18 cellular contexts compared by ENCODE assay signal in genomic region chr18:44840053-44840826, GRCh38.
A peak's percentile ranks its signal among the peaks of the same experiment; 100 is the strongest.
DNase-seq lines count a peak whose midpoint lies in the region; ATAC-seq and TF ChIP-seq lines count a peak whose summit lies in the region.
"Had no signal": no experiment of that assay in that cellular context is flagged by ENCODE, and none has a peak within 500 bp of the region (broad histone marks: within the 10 kb centered on the region; RNA-seq: fewer than 3 reads in every experiment).

No MANE protein-coding gene starts in this region.

- ATAC-seq in memory B cell (ENCODE audit: low read depth) (no peak), left lobe of liver (no peak)
- ATAC-seq: HepG2 had no signal

- H3K9me2 ChIP-seq in OCI-LY1 (ENCODE audit: low read depth, low read length): no peaks in the 10 kb centered on the region

- no peak overlapping the region for H3K4me3 Mint-ChIP-seq in memory B cell

- peak overlapping the region; percentile 42 for H3K27ac Mint-ChIP-seq in memory B cell

- no peak overlapping the region for H3K9ac ChIP-seq in OCI-LY1 (ENCODE audit: low read length)

- no peak overlapping the region for H3K4me3 ChIP-seq in HEK293 (ENCODE audit: low read depth, low read length)
- H3K4me3 ChIP-seq in OCI-LY1 (ENCODE audit: low read depth, low read length, poor library complexity, severe bottlenecking): no peak overlapping the region
- H3K4me3 ChIP-seq: SJCRH30 had no signal

- peaks cover 13% of the 10 kb centered on the region for H3K36me3 Mint-ChIP-seq in memory B cell

- H3K9me3 ChIP-seq in HEK293 (ENCODE audit: control insufficient read depth, insufficient read depth, low read depth, low read length) (no peaks in the 10 kb centered on the region; the same call in 1 of the 2 replicates), OCI-LY1 (ENCODE audit: low read length) (no peaks in the 10 kb centered on the region)
- H3K9me3 ChIP-seq: BE2C, SJCRH30 had no signal

- H2AFZ ChIP-seq in OCI-LY1 (ENCODE audit: low read length): no peak overlapping the region

- peaks cover 20% of the 10 kb centered on the region for H3K4me1 ChIP-seq in HEK293 (ENCODE audit: control insufficient read depth, insufficient read depth, low read length)
- H3K4me1 ChIP-seq in OCI-LY1 (ENCODE audit: insufficient read depth, low read length, severe bottlenecking): peaks cover 32% of the 10 kb centered on the region
- H3K4me1 ChIP-seq: BE2C, SJCRH30 had no signal

- peak overlapping the region; percentile 52 for H3K27ac ChIP-seq in C4-2B
- no peak overlapping the region for H3K27ac ChIP-seq in HEK293 (ENCODE audit: extremely low read depth, low read depth, low read length)
- peak overlapping the region; percentile 47 for H3K27ac ChIP-seq in OCI-LY1 (ENCODE audit: low read depth, low read length, poor library complexity, severe bottlenecking)
- H3K27ac ChIP-seq in substantia nigra (ENCODE audit: low read depth, low read length, poor library complexity, severe bottlenecking): no peak overlapping the region
- H3K27ac ChIP-seq: brain microvascular endothelial cell, SJCRH30 had no signal

- H3K27me3 Mint-ChIP-seq in memory B cell: no peaks in the 10 kb centered on the region

- H3K4me2 ChIP-seq in OCI-LY1 (ENCODE audit: low read length): peak overlapping the region; percentile 67; the same call in 1 of the 2 replicates

- H3K4me1 Mint-ChIP-seq in memory B cell: peaks cover 64% of the 10 kb centered on the region

- POLR2A ChIA-PET in HEK293 (lab: Yijun Ruan, JAX): no interaction called here

- DNase-seq in memory B cell (ENCODE audit: low spot score in 2 of 2) (no peak), substantia nigra (lab: John Stamatoyannopoulos, UW) (no peak), NOMO-1 treated with DMSO at 0.1 percent for 48 hours (lab: John Stamatoyannopoulos, UW; ENCODE audit: unreplicated experiment) (no peak), left lobe of liver (ENCODE audit: low spot score) (no peak)
- no peak for DNase-seq in activated CD4-positive, alpha-beta T cell treated with anti-CD3 and anti-CD28 coated beads, Interleukin-2, amount 50 U/mL, for 48 hours
- DNase-seq: activated CD8-positive, alpha-beta memory T cell treated with anti-CD3 and anti-CD28 coated beads for 24 hours; activated gamma-delta T cell treated with Interleukin-2 at 50 U/mL for 16 hours; BE2C; brain microvascular endothelial cell; effector CD4-positive, alpha-beta T cell; kidney; MV-4-11; SJCRH30; stimulated activated CD4-positive, alpha-beta T cell treated with anti-CD3 and anti-CD28 coated beads, Interleukin-2, amount 100 ng/mL, for 24 hours had no signal

- no peaks in the 10 kb centered on the region for H3K79me2 ChIP-seq in OCI-LY1 (ENCODE audit: insufficient read depth, low read length)

- TF ChIP-seq CTCF in C4-2B (conservative IDR thresholded peaks at IDR 0.05): no peak
- TF ChIP-seq CTCF in HEK293 (tag by site-specific recombination; IDR thresholded peaks at IDR 0.05): no peak
- no peak for TF ChIP-seq CTCF in OCI-LY1 (IDR thresholded peaks at IDR 0.05; ENCODE audit: low read length)

- H3K27me3 ChIP-seq in OCI-LY1 (ENCODE audit: insufficient read depth, low read length): no peaks in the 10 kb centered on the region
- H3K27me3 ChIP-seq: BE2C, brain microvascular endothelial cell, SJCRH30 had no signal

- no peaks in the 10 kb centered on the region for H3F3A ChIP-seq in OCI-LY1 (ENCODE audit: insufficient read depth, low read length)

- H3K9me3 Mint-ChIP-seq in memory B cell: peaks cover 6% of the 10 kb centered on the region

- no peaks in the 10 kb centered on the region for H4K20me1 ChIP-seq in OCI-LY1 (ENCODE audit: insufficient read depth, low read length)

- H3K36me3 ChIP-seq in HEK293 (ENCODE audit: control insufficient read depth in 2 of 2, insufficient read depth in 1 of 2, low read length in 2 of 2): no peaks in the 10 kb centered on the region
- H3K36me3 ChIP-seq in OCI-LY1 (ENCODE audit: insufficient read depth, low read length): no peaks in the 10 kb centered on the region; the same call in 1 of the 2 replicates
- H3K36me3 ChIP-seq: BE2C, brain microvascular endothelial cell, SJCRH30 had no signal

- CTCF ChIA-PET in HEK293 (lab: Yijun Ruan, JAX): interaction anchor here (0.6 to 0.9 kb wide), 2 partner anchors 13 to 132 kb away, joined by 3 read pairs; no protein-coding TSS in a partner anchor

TF ChIP-seq in HEK293, 187 proteins besides CTCF, POLR2A, EP300 and RAD21:
- TF ChIP-seq ZNF362 (tag by site-specific recombination; IDR thresholded peaks at IDR 0.05): no peak
- no peak for TF ChIP-seq ZFP69B (tag by site-specific recombination; IDR thresholded peaks at IDR 0.05)
- TF ChIP-seq MYNN (tag by site-specific recombination; IDR thresholded peaks at IDR 0.05; ENCODE audit: borderline replicate concordance): no peak
- TF ChIP-seq ZSCAN23 (tag by site-specific recombination; IDR thresholded peaks at IDR 0.05): no peak
- no peak for TF ChIP-seq PRDM1 (tag by site-specific recombination; IDR thresholded peaks at IDR 0.05)
- no peak for TF ChIP-seq ZNF398 (tag by site-specific recombination; IDR thresholded peaks at IDR 0.05)
- no peak for TF ChIP-seq PBX3 (CRISPR knock-in tag; IDR thresholded peaks at IDR 0.05)
- no peak for TF ChIP-seq GFI1B (tag by site-specific recombination; IDR thresholded peaks at IDR 0.05)
- TF ChIP-seq GLIS1 (tag by site-specific recombination; IDR thresholded peaks at IDR 0.05): peak; percentile 30

Comparison
In these comparisons a context has a peak if more than half of its experiments do, and no peak if none do; other contexts are left out.
1. H3K27ac ChIP-seq: peak in C4-2B (single experiment) and OCI-LY1 (single experiment); none in HEK293 (single experiment) and substantia nigra (single experiment).